ENCODE assay signal across 1 cellular context in the genomic region with DNA sequence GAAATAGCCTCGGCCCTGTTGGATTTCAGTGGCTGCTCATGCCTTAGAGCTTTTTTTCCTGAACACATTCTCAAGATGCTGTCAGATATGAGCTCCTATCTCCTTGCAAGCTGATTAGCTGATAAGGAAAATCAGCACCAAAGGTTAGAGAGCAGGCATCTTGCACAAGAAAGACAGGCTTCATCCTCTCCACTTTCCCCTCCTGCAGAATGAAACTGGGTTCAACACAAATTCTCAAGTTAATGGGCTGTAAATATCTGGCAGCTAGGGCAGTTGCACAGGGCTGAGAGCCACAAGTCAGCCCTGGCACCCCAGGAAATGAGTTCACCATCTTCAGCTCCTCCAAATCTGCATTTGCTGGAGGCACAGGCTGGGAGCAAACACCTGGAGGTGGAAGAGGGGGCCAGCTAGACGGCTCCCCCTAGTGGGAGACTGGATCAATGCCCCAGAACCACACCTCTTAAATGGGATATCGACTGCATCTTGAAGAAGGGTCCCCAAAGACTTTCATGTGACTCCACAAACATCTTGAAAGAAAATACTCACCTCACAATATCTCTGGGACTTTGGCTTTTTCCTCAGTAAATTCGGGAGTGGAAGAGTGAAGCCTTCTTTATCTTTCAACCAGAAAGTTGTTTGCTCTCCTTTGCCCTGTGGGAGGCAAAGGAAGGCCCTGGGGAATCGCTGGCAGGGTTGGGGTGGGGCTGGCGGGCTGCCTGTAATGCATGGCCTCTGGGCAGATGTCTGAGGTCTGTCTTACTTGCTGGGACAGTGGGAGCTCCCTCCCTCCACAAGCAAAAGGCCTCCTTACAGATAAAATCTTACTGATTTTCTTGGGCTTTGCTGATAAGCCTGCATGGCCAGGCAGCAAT.
TF ChIP-seq lines count a peak whose summit lies in the region.

No MANE protein-coding gene starts in this region.

TF ChIP-seq in HepG2, 621 proteins besides CTCF, POLR2A, EP300 and RAD21 (continued from another document and continues in another):
- TF ChIP-seq, protein P1, sequence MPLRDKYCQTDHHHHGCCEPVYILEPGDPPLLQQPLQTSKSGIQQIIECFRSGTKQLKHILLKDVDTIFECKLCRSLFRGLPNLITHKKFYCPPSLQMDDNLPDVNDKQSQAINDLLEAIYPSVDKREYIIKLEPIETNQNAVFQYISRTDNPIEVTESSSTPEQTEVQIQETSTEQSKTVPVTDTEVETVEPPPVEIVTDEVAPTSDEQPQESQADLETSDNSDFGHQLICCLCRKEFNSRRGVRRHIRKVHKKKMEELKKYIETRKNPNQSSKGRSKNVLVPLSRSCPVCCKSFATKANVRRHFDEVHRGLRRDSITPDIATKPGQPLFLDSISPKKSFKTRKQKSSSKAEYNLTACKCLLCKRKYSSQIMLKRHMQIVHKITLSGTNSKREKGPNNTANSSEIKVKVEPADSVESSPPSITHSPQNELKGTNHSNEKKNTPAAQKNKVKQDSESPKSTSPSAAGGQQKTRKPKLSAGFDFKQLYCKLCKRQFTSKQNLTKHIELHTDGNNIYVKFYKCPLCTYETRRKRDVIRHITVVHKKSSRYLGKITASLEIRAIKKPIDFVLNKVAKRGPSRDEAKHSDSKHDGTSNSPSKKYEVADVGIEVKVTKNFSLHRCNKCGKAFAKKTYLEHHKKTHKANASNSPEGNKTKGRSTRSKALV (CRISPR knock-in tag; IDR thresholded peaks at IDR 0.05) = 0 out of 2 replicates have a peak, but pooled peaks have one; percentile 17
- TF ChIP-seq, protein P2, sequence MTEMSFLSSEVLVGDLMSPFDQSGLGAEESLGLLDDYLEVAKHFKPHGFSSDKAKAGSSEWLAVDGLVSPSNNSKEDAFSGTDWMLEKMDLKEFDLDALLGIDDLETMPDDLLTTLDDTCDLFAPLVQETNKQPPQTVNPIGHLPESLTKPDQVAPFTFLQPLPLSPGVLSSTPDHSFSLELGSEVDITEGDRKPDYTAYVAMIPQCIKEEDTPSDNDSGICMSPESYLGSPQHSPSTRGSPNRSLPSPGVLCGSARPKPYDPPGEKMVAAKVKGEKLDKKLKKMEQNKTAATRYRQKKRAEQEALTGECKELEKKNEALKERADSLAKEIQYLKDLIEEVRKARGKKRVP (CRISPR knock-in tag; IDR thresholded peaks at IDR 0.05) = 0 out of 4 replicates have a peak, but pooled peaks of 1 of the 2 experiments have one; percentile 23
- TF ChIP-seq ZNF468 (CRISPR knock-in tag; IDR thresholded peaks at IDR 0.05) (no peak), FOSL2 (CRISPR knock-in tag; IDR thresholded peaks at IDR 0.05) (0 out of 2 replicates have a peak, but pooled peaks have one; percentile 14), NONO (IDR thresholded peaks at IDR 0.05) (no peak), NONO (CRISPR knock-in tag; conservative IDR thresholded peaks at IDR 0.05) (0 out of 2 replicates have a peak, but pooled peaks have one; percentile 28), ZNF883 (CRISPR knock-in tag; IDR thresholded peaks at IDR 0.05; ENCODE audit: not compliant biosample characterization) (peak; percentile 44), ISL2 (CRISPR knock-in tag; IDR thresholded peaks at IDR 0.05) (peak; percentile 64; the same call in 1 of the 2 replicates), HMGA1 (CRISPR knock-in tag; conservative IDR thresholded peaks at IDR 0.05) (no peak), ZNF839 (CRISPR knock-in tag; IDR thresholded peaks at IDR 0.05; ENCODE audit: borderline replicate concordance) (no peak), MBD4 (IDR thresholded peaks at IDR 0.05; ENCODE audit: borderline replicate concordance, low read length) (no peak), FLYWCH1 (CRISPR knock-in tag; IDR thresholded peaks at IDR 0.05) (0 out of 2 replicates have a peak, but pooled peaks have one; percentile 82), TP53 (CRISPR knock-in tag; conservative IDR thresholded peaks at IDR 0.05) (0 out of 2 replicates have a peak, but pooled peaks have one; percentile 44), NR2C2 (CRISPR knock-in tag; IDR thresholded peaks at IDR 0.05; ENCODE audit: borderline replicate concordance) (0 out of 2 replicates have a peak, but pooled peaks have one; percentile 33), KLF6 (CRISPR knock-in tag; IDR thresholded peaks at IDR 0.05) (peak; percentile 74), GTF3A (CRISPR knock-in tag; conservative IDR thresholded peaks at IDR 0.05) (0 out of 2 replicates have a peak, but pooled peaks have one; percentile 81), ZZZ3 (CRISPR knock-in tag; IDR thresholded peaks at IDR 0.05; ENCODE audit: borderline replicate concordance) (no peak), MAFG (CRISPR knock-in tag; IDR thresholded peaks at IDR 0.05) (no peak), LCORL (IDR thresholded peaks at IDR 0.05) (no peak), LCORL (CRISPR knock-in tag; IDR thresholded peaks at IDR 0.05) (peak; percentile 67; the same call in 1 of the 2 replicates), KDM5B (CRISPR knock-in tag; IDR thresholded peaks at IDR 0.05; ENCODE audit: borderline replicate concordance) (peak; percentile 28; the same call in 1 of the 2 replicates), ZNF350 (CRISPR knock-in tag; IDR thresholded peaks at IDR 0.05; ENCODE audit: borderline replicate concordance, low read depth) (peak; percentile 49; the same call in 1 of the 2 replicates), FOXM1 (CRISPR knock-in tag; IDR thresholded peaks at IDR 0.05) (no peak), RXRA (CRISPR knock-in tag; IDR thresholded peaks at IDR 0.05) (peak; percentile 34; the same call in 1 of the 2 replicates), PTBP1 (IDR thresholded peaks at IDR 0.05; ENCODE audit: low read depth, low read length, poor library complexity, severe bottlenecking) (no peak), GATAD2A (CRISPR knock-in tag; IDR thresholded peaks at IDR 0.05) (0 out of 2 replicates have a peak, but pooled peaks have one; percentile 43), FOXC1 (CRISPR knock-in tag; IDR thresholded peaks at IDR 0.05; ENCODE audit: borderline replicate concordance) (0 out of 2 replicates have a peak, but pooled peaks have one; percentile 59)
- TF ChIP-seq, protein P3, sequence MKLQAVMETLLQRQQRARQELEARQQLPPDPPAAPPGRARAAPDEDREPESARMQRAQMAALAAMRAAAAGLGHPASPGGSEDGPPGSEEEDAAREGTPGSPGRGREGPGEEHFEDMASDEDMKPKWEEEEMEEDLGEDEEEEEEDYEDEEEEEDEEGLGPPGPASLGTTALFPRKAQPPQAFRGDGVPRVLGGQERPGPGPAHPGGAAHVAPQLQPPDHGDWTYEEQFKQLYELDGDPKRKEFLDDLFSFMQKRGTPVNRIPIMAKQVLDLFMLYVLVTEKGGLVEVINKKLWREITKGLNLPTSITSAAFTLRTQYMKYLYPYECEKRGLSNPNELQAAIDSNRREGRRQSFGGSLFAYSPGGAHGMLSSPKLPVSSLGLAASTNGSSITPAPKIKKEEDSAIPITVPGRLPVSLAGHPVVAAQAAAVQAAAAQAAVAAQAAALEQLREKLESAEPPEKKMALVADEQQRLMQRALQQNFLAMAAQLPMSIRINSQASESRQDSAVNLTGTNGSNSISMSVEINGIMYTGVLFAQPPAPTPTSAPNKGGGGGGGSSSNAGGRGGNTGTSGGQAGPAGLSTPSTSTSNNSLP (IDR thresholded peaks at IDR 0.05; ENCODE audit: low read depth, low read length) = peak; percentile 24; the same call in 1 of the 2 replicates
- TF ChIP-seq, protein P4, sequence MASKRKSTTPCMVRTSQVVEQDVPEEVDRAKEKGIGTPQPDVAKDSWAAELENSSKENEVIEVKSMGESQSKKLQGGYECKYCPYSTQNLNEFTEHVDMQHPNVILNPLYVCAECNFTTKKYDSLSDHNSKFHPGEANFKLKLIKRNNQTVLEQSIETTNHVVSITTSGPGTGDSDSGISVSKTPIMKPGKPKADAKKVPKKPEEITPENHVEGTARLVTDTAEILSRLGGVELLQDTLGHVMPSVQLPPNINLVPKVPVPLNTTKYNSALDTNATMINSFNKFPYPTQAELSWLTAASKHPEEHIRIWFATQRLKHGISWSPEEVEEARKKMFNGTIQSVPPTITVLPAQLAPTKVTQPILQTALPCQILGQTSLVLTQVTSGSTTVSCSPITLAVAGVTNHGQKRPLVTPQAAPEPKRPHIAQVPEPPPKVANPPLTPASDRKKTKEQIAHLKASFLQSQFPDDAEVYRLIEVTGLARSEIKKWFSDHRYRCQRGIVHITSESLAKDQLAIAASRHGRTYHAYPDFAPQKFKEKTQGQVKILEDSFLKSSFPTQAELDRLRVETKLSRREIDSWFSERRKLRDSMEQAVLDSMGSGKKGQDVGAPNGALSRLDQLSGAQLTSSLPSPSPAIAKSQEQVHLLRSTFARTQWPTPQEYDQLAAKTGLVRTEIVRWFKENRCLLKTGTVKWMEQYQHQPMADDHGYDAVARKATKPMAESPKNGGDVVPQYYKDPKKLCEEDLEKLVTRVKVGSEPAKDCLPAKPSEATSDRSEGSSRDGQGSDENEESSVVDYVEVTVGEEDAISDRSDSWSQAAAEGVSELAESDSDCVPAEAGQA (IDR thresholded peaks at IDR 0.05; ENCODE audit: low read depth) = no peak
- TF ChIP-seq, protein P4 (CRISPR knock-in tag; IDR thresholded peaks at IDR 0.05; ENCODE audit: borderline replicate concordance) = no peak
- TF ChIP-seq, protein P5, sequence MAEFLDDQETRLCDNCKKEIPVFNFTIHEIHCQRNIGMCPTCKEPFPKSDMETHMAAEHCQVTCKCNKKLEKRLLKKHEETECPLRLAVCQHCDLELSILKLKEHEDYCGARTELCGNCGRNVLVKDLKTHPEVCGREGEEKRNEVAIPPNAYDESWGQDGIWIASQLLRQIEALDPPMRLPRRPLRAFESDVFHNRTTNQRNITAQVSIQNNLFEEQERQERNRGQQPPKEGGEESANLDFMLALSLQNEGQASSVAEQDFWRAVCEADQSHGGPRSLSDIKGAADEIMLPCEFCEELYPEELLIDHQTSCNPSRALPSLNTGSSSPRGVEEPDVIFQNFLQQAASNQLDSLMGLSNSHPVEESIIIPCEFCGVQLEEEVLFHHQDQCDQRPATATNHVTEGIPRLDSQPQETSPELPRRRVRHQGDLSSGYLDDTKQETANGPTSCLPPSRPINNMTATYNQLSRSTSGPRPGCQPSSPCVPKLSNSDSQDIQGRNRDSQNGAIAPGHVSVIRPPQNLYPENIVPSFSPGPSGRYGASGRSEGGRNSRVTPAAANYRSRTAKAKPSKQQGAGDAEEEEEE (CRISPR knock-in tag; IDR thresholded peaks at IDR 0.05; ENCODE audit: borderline replicate concordance) = no peak; the same call in 1 of the 2 replicates
- TF ChIP-seq, protein P6, sequence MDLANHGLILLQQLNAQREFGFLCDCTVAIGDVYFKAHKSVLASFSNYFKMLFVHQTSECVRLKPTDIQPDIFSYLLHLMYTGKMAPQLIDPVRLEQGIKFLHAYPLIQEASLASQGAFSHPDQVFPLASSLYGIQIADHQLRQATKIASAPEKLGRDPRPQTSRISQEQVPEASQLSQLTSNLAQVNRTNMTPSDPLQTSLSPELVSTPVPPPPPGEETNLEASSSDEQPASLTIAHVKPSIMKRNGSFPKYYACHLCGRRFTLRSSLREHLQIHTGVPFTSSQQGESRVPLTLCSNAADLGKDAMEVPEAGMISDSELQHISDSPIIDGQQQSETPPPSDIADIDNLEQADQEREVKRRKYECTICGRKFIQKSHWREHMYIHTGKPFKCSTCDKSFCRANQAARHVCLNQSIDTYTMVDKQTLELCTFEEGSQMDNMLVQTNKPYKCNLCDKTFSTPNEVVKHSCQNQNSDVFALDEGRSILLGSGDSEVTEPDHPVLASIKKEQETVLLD (CRISPR knock-in tag; IDR thresholded peaks at IDR 0.05; ENCODE audit: low read depth) = no peak
- TF ChIP-seq, protein P7, sequence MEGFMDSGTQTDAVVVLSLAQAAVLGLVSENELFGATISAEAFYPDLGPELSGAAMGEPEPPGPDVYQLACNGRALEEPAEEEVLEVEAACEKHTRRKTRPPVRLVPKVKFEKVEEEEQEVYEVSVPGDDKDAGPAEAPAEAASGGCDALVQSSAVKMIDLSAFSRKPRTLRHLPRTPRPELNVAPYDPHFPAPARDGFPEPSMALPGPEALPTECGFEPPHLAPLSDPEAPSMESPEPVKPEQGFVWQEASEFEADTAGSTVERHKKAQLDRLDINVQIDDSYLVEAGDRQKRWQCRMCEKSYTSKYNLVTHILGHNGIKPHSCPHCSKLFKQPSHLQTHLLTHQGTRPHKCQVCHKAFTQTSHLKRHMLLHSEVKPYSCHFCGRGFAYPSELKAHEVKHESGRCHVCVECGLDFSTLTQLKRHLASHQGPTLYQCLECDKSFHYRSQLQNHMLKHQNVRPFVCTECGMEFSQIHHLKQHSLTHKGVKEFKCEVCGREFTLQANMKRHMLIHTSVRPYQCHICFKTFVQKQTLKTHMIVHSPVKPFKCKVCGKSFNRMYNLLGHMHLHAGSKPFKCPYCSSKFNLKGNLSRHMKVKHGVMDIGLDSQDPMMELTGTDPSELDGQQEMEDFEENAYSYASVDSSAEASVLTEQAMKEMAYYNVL (CRISPR knock-in tag; IDR thresholded peaks at IDR 0.05; ENCODE audit: borderline replicate concordance) = peak; percentile 50; the same call in 1 of the 2 replicates
